ENCODE assay signal across 9 cellular contexts in the genomic region with DNA sequence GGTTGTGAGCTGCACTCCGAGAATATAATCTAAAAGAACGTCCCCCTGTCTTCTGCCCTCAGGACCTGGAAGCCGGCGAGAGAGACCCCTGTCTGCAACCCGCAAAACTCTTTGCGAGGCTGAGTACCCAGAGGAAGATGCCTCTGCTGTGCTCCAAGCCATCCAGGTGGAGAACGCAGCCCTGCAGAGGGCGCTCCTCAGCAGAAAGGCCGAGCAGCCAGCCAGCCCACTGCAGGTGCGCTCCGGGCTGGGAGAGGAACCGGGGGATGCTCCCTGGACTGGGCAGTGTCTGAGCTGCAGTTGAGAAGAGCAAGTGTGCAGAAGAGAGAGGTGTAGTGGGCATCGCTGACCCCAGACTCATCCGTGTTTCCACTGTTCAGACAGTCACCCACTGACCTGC.
DNase-seq lines count a peak whose midpoint lies in the region; ATAC-seq and TF ChIP-seq lines count a peak whose summit lies in the region.
"Had no signal": no experiment of that assay in that cellular context is flagged by ENCODE, and none has a peak within 500 bp of the region (broad histone marks: within the 10 kb centered on the region; RNA-seq: fewer than 3 reads in every experiment).

No MANE protein-coding gene starts in this region.

- H3K4me3 ChIP-seq in WERI-Rb-1 (ENCODE audit: low read depth, low read length) (no peak overlapping the region), kidney epithelial cell (ENCODE audit: low read depth, low read length) (no peak overlapping the region)
- H3K4me3 ChIP-seq: thyroid gland had no signal

- TF ChIP-seq CTCF in C4-2B (conservative IDR thresholded peaks at IDR 0.05) (peak; percentile 54), GM20000 (IDR thresholded peaks at IDR 0.05; ENCODE audit: extremely low read depth, missing control alignments) (peak; percentile 22), WERI-Rb-1 (IDR thresholded peaks at IDR 0.05; ENCODE audit: low read depth, low read length) (peak; percentile 98), kidney epithelial cell (IDR thresholded peaks at IDR 0.05; ENCODE audit: insufficient read depth, low read length, poor library complexity, severe bottlenecking) (peak; percentile 51)

- no peaks in the 10 kb centered on the region for H3K9me3 ChIP-seq in WERI-Rb-1 (ENCODE audit: severe bottlenecking)
- H3K9me3 ChIP-seq: thyroid gland had no signal

- no peak for DNase-seq in GM20000 (ENCODE audit: low spot score)
- DNase-seq in WERI-Rb-1: peak; percentile 90
- DNase-seq in kidney epithelial cell (ENCODE audit: low read depth): no peak
- no peak for DNase-seq in NOMO-1 (lab: John Stamatoyannopoulos, UW; ENCODE audit: unreplicated experiment in 2 of 2)
- no peak for DNase-seq in NCI-H526 treated with DMSO at 0.1 percent for 48 hours (lab: John Stamatoyannopoulos, UW)
- DNase-seq: thyroid gland had no signal

- no peak overlapping the region for H3K27ac ChIP-seq in C4-2B
- peak overlapping the region; percentile 45 for H3K27ac ChIP-seq in WERI-Rb-1
- H3K27ac ChIP-seq: thyroid gland had no signal

- peaks cover 5% of the 10 kb centered on the region; the same call in 1 of the 2 replicates for H3K36me3 ChIP-seq in WERI-Rb-1
- H3K36me3 ChIP-seq in kidney epithelial cell (ENCODE audit: control insufficient read depth, insufficient read depth, low read length): no peaks in the 10 kb centered on the region

- no peaks in the 10 kb centered on the region for H3K27me3 ChIP-seq in WERI-Rb-1 (ENCODE audit: insufficient read depth, low read depth, severe bottlenecking)
- no peaks in the 10 kb centered on the region for H3K27me3 ChIP-seq in kidney epithelial cell (ENCODE audit: control insufficient read depth, insufficient read depth, low read length)
- H3K27me3 ChIP-seq: thyroid gland had no signal

- ATAC-seq in HG02981 (IDR thresholded peaks at IDR 0.05; ENCODE audit: unreplicated experiment) (no peak), GM18867 (IDR thresholded peaks at IDR 0.05; ENCODE audit: unreplicated experiment) (no peak)

Comparison
In these comparisons a context has a peak if more than half of its experiments do, and no peak if none do; other contexts are left out.
1. CTCF ChIP-seq: peak in every context shown above with its lines; median percentile 98 in WERI-Rb-1; 54 in C4-2B; 51 in kidney epithelial cell; 22 in GM20000.